35 cellular contexts compared by ENCODE assay signal in genomic region chr4:1027916-1028240, GRCh38. TPM values are rescaled to one million over a fixed set of nuclear protein-coding genes. Genes with fewer than 3 reads are reported as not detected.
DNase-seq lines count a peak whose midpoint lies in the region; ATAC-seq, FAIRE-seq and TF ChIP-seq lines count a peak whose summit lies in the region.
"Had no signal": no experiment of that assay in that cellular context is flagged by ENCODE, and none has a peak within 500 bp of the region (broad histone marks: within the 10 kb centered on the region; RNA-seq: fewer than 3 reads in every experiment).

No MANE protein-coding gene starts in this region.

- H3K79me1 ChIP-seq in mesenchymal stem cell (replicated peaks; ENCODE audit: low read length, poor library complexity, severe bottlenecking): no peaks in the 10 kb centered on the region

- no peak overlapping the region for H3K4ac ChIP-seq in mesenchymal stem cell (ENCODE audit: low read depth in 1 of 2, low read length in 2 of 2)

- H2BK5ac ChIP-seq in mesenchymal stem cell (ENCODE audit: low read depth, low read length, poor library complexity, severe bottlenecking): no peak overlapping the region

- no peak overlapping the region for H3K23ac ChIP-seq in mesenchymal stem cell (ENCODE audit: low read length in 2 of 2)

- 44% methylated on average over 9 of the region's 9 CpGs for WGBS in K562 (ENCODE audit: insufficient coverage, low coverage, missing lambda C conversion rate)
- 64% methylated on average over 9 of the region's 9 CpGs for WGBS in mesenchymal stem cell

- in situ Hi-C loops in K562 (cut with MboI): no loop called here

- H3K4me2 ChIP-seq in K562 (ENCODE audit: insufficient read depth, low read length) (no peak overlapping the region), mesenchymal stem cell (ENCODE audit: low read length, poor library complexity, severe bottlenecking) (no peak overlapping the region)

- CTCF ChIA-PET in K562 (lab: Yijun Ruan, JAX; ENCODE audit: low intra/inter-chr PET ratio): no interaction called here

- H3K27me3 ChIP-seq in K562 (ENCODE audit: control insufficient read depth in 2 of 2, insufficient read depth in 2 of 2, low read length in 2 of 2) (0 out of 5 replicates have a peak, but pooled peaks cover 0 to 3% of the 10 kb centered on the region in 2 experiments), mesenchymal stem cell (ENCODE audit: control insufficient read depth in 1 of 2, insufficient read depth in 1 of 2, low read length in 2 of 2) (peaks cover 0 to 40% of the 10 kb centered on the region in 2 experiments)

- H3K27ac ChIP-seq in K562 (ENCODE audit: extremely low read depth, low read depth, low read length) (no peak overlapping the region), mesenchymal stem cell (ENCODE audit: low read length, poor library complexity, severe bottlenecking) (no peak overlapping the region)
- H3K27ac ChIP-seq: coronary artery, HL-60, left ventricle myocardium inferior, thoracic aorta, uterus had no signal

- H3K14ac ChIP-seq in mesenchymal stem cell (ENCODE audit: low read length in 2 of 2): no peak overlapping the region

- peaks cover 26% of the 10 kb centered on the region; the same call in 2 of the 3 replicates for H3K36me3 ChIP-seq in K562 (ENCODE audit: control insufficient read depth, insufficient read depth, low read length)
- H3K36me3 ChIP-seq in mesenchymal stem cell (ENCODE audit: control insufficient read depth in 1 of 2, insufficient read depth in 2 of 2, low read depth in 1 of 2, low read length in 2 of 2): peaks cover 20 to 40% of the 10 kb centered on the region in 2 experiments
- H3K36me3 ChIP-seq: uterus had no signal

- H4K8ac ChIP-seq in mesenchymal stem cell (ENCODE audit: low read length): no peak overlapping the region

- H4K20me1 ChIP-seq in K562 (replicated peaks; ENCODE audit: control insufficient read depth, insufficient read depth, low read length): no peaks in the 10 kb centered on the region

- TF ChIP-seq RAD21 in K562 (CRISPR knock-in tag; conservative IDR thresholded peaks at IDR 0.05 in 1 of 2, IDR thresholded peaks at IDR 0.05 in 1 of 2): no peak

- H3K9me3 ChIP-seq in K562 (replicated peaks; ENCODE audit: control insufficient read depth, insufficient read depth, low read depth, low read length) (no peaks in the 10 kb centered on the region; the same call in 1 of the 2 replicates), mesenchymal stem cell (ENCODE audit: control insufficient read depth, low read length) (no peaks in the 10 kb centered on the region)
- H3K9me3 ChIP-seq: left ventricle myocardium inferior, thoracic aorta, uterus had no signal

- H4K91ac ChIP-seq in mesenchymal stem cell (ENCODE audit: low read length): peak overlapping the region; percentile 62

- no TSS peak for BruUV-seq in K562 (replicated peaks; lab: Mats Ljungman, UMichigan)

- no peak overlapping the region for H2AK5ac ChIP-seq in mesenchymal stem cell (ENCODE audit: low read length, severe bottlenecking)

- ATAC-seq in K562 (peak; percentile 37), HG03378 (IDR thresholded peaks at IDR 0.05; ENCODE audit: unreplicated experiment) (no peak)
- ATAC-seq: activated CD4-positive, CD25-positive, alpha-beta regulatory T cell treated with anti-CD3 and anti-CD28 coated beads, Interleukin-2, amount 50 U/mL, for 24 hours; activated T-cell treated with anti-CD3 and anti-CD28 coated beads, Interleukin-2, amount 50 U/mL, for 72 hours; right cardiac atrium; Right ventricle myocardium inferior; SK-N-SH treated with all-trans-retinoic acid at 6 μM for 48 hours; T-helper 17 cell had no signal

- H3K9ac ChIP-seq in K562 (ENCODE audit: insufficient read depth in 1 of 2, low read depth in 2 of 2, low read length in 2 of 2) (peak overlapping the region in 1 of 2 experiments; percentile 70; a peak in 2 of 4 replicates), mesenchymal stem cell (ENCODE audit: low read length) (no peak overlapping the region)

- no peaks in the 10 kb centered on the region for H3K79me2 ChIP-seq in K562 (ENCODE audit: control insufficient read depth, insufficient read depth, low read length)

- no peaks in the 10 kb centered on the region for H3K9me1 ChIP-seq in K562 (ENCODE audit: control insufficient read depth, insufficient read depth, low read length)

- no peak; the same call in 1 of the 2 replicates for TF ChIP-seq POLR2A in K562 (conservative IDR thresholded peaks at IDR 0.05)

- H3K4me3 ChIP-seq in K562 (no peak overlapping the region), mesenchymal stem cell (ENCODE audit: insufficient read depth in 1 of 2, low read depth in 1 of 2, low read length in 2 of 2) (no peak overlapping the region)
- H3K4me3 ChIP-seq: coronary artery, left ventricle myocardium inferior, thoracic aorta, uterus had no signal

- no peak overlapping the region for H2BK120ac ChIP-seq in mesenchymal stem cell (ENCODE audit: low read depth, low read length)

- H3K4me1 ChIP-seq in K562 (replicated peaks in 1 of 2; ENCODE audit: control insufficient read depth in 2 of 2, insufficient read depth in 2 of 2, low read length in 2 of 2) (peaks cover 3 to 70% of the 10 kb centered on the region in 2 experiments; a peak in 4 of 5 replicates), mesenchymal stem cell (ENCODE audit: control insufficient read depth, insufficient read depth, low read depth, low read length) (peaks cover 34% of the 10 kb centered on the region)
- H3K4me1 ChIP-seq: uterus had no signal

- no peak for TF ChIP-seq EP300 in K562 (IDR thresholded peaks at IDR 0.05; ENCODE audit: low read length)

- intact Hi-C loops in K562 (cut with micrococcal nuclease): no loop called here

- TF ChIP-seq CTCF in K562 (IDR thresholded peaks at IDR 0.05 in 2 of 3, conservative IDR thresholded peaks at IDR 0.05 in 1 of 3; ENCODE audit: insufficient read depth in 2 of 3, low read depth in 1 of 3, low read length in 3 of 3): no peak

- FAIRE-seq in K562 (lab: Jason Lieb, UNC): peak; percentile 29
- FAIRE-seq: GM19239, TTC549 had no signal

- H2AFZ ChIP-seq in K562 (ENCODE audit: low read depth, low read length) (no peak overlapping the region), mesenchymal stem cell (ENCODE audit: low read depth, low read length) (no peak overlapping the region)

- DNase-seq in HK-2 (ENCODE audit: unreplicated experiment): peak; percentile 43
- peak in 2 of 4 experiments; percentile 46 to 47 for DNase-seq in K562 (ENCODE audit: extremely low read depth in 1 of 4, low spot score in 3 of 4)
- DNase-seq in mesenchymal stem cell: peak; percentile 14
- DNase-seq in C1 segment of cervical spinal cord (lab: John Stamatoyannopoulos, UW): no peak
- no peak for DNase-seq in NCI-H2107 (lab: John Stamatoyannopoulos, UW)
- DNase-seq: activated CD4-positive, alpha-beta T cell treated with anti-CD3 and anti-CD28 coated beads, Interleukin-2, amount 50 U/mL, for 4 hours; activated naive CD4-positive, alpha-beta T cell; activated T-cell treated with anti-CD3 and anti-CD28 coated beads, Interleukin-2, amount 50 U/mL, for 72 hours; caudate nucleus; DMS 273 treated with DMSO at 0.1 percent for 48 hours; EL; glutamatergic neuron; GOT3; Kasumi-1; left ventricle myocardium inferior; NCI-H1436; NCI-H2081 treated with DMSO at 0.1 percent for 48 hours; NCI-H226; NCI-H526 treated with DMSO at 0.1 percent for 48 hours; NK-92 treated with Interleukin-12 subunit alpha and Interleukin-12 subunit beta, amount 100 ng/mL, for 24 hours; posterior cingulate gyrus; right cardiac atrium; stimulated activated CD4-positive, alpha-beta T cell treated with anti-CD3 and anti-CD28 coated beads, Interleukin-1b, Interleukin-23, amount 100 ng/mL, for 48 hours; T-helper 17 cell; uterus had no signal

- H3K18ac ChIP-seq in mesenchymal stem cell (ENCODE audit: low read depth in 1 of 2, low read length in 2 of 2): peak overlapping the region; percentile 17 to 48

- peak overlapping the region; percentile 33 for H2BK15ac ChIP-seq in mesenchymal stem cell (ENCODE audit: low read depth, poor library complexity, severe bottlenecking)

- POLR2A ChIA-PET in K562 (lab: Yijun Ruan, JAX): interaction anchor here (0.6 to 1.4 kb wide), 3 partner anchors 13 to 554 kb away, joined by 3 to 4 read pairs (median 3); no protein-coding TSS in a partner anchor

- H2BK12ac ChIP-seq in mesenchymal stem cell (ENCODE audit: low read length in 2 of 2): peak overlapping the region in 1 of 2 experiments; percentile 60

RNA-seq across cellular contexts. Expression of gene FGFRL1, which starts 16.5 kb away (rescaled TPM):
- total RNA-seq in K562 (2011; cell fraction: chromatin; rRNA removed; ENCODE audit: low replicate concordance): 24.3 and 107 TPM in 2 replicates
- total RNA-seq in K562 (2011; cell fraction: nucleolus; rRNA removed): 71.6 and 76.2 TPM in 2 replicates
- 78.9 and 124 TPM in 2 replicates for total RNA-seq in K562 (2011; cell fraction: nucleoplasm; rRNA removed)
- total RNA-seq in K562 (2014; rRNA removed) (21.6 and 30.7 TPM in 2 replicates), K562 (2014; rRNA removed; fragmentation: Illumina TruSeq; extraction: Trizol) (5.3 and 7.1 TPM in 2 replicates), K562 (2015; rRNA removed; fragmentation: Illumina TruSeq; extraction: Trizol) (10.4 and 11.4 TPM in 2 replicates), K562 (2021) (45.6 and 49.9 TPM in 2 replicates)
- polyA plus RNA-seq in K562 (2011; rRNA removed) (14.6 and 18.3 TPM in 2 replicates), K562 (2014; fragmentation: Illumina TruSeq; extraction: Trizol) (17.1 and 25.2 TPM in 2 replicates), K562 (2014; fragmentation: Nextera tagmentation; extraction: Ambion mirVana) (under 1 TPM; 0.34 to 0.53 TPM), K562 (2014; rRNA removed) (15.1 and 15.6 TPM in 2 replicates)
- polyA plus RNA-seq in K562 (2011; cell fraction: cytosol; rRNA removed): 39.0 and 72.2 TPM in 2 replicates
- 55.9 and 72.5 TPM in 2 replicates for polyA plus RNA-seq in K562 (2011; cell fraction: nucleus; rRNA removed)
- polyA plus RNA-seq in K562 (2012): 28.5 and 35.1 TPM in 2 replicates
- 73.8 and 144 TPM in 2 replicates for polyA minus RNA-seq in K562 (2011; rRNA and poly(A)+ RNA removed)
- 42.8 and 52.2 TPM in 2 replicates for polyA minus RNA-seq in K562 (2011; cell fraction: cytosol; rRNA and poly(A)+ RNA removed)
- 20.8 and 21.0 TPM in 2 replicates for polyA minus RNA-seq in K562 (2011; cell fraction: nucleus; rRNA and poly(A)+ RNA removed)
- polyA plus RNA-seq in mesenchymal stem cell (2013, experiment 1 of 2): 23.4 TPM
- 23.1 TPM for polyA plus RNA-seq in mesenchymal stem cell (2013, experiment 2 of 2)

RNA-seq across cellular contexts. Expression of gene SLC26A1, which starts 34.7 kb away (rescaled TPM):
- 5.5 and 11.7 TPM in 2 replicates for total RNA-seq in K562 (2011; cell fraction: chromatin; rRNA removed; ENCODE audit: low replicate concordance)
- 8.4 and 9.3 TPM in 2 replicates for total RNA-seq in K562 (2011; cell fraction: nucleolus; rRNA removed)
- 4.1 and 4.2 TPM in 2 replicates for total RNA-seq in K562 (2011; cell fraction: nucleoplasm; rRNA removed)
- total RNA-seq in K562 (2014; rRNA removed): 1.6 TPM in 2 replicates
- total RNA-seq in K562 (2014; rRNA removed; fragmentation: Illumina TruSeq; extraction: Trizol): 0.40 and 0.96 TPM in 2 replicates
- 1.8 and 2.2 TPM in 2 replicates for total RNA-seq in K562 (2015; rRNA removed; fragmentation: Illumina TruSeq; extraction: Trizol)
- 3.1 and 4.2 TPM in 2 replicates for total RNA-seq in K562 (2021)
- polyA plus RNA-seq in K562 (2011; rRNA removed): 0.95 and 2.0 TPM in 2 replicates
- polyA plus RNA-seq in K562 (2011; cell fraction: cytosol; rRNA removed): 1.0 and 2.7 TPM in 2 replicates
- 9.1 and 12.1 TPM in 2 replicates for polyA plus RNA-seq in K562 (2011; cell fraction: nucleus; rRNA removed)
- 4.4 and 8.2 TPM in 2 replicates for polyA plus RNA-seq in K562 (2012)
- polyA plus RNA-seq in K562 (2014; fragmentation: Illumina TruSeq; extraction: Trizol): 0.56 and 0.69 TPM in 2 replicates
- polyA plus RNA-seq in K562 (2014; fragmentation: Nextera tagmentation; extraction: Ambion mirVana): under 1 TPM; 0.11 to 0.24 TPM
- 1.4 and 2.1 TPM in 2 replicates for polyA plus RNA-seq in K562 (2014; rRNA removed)
- 0.51 and 0.74 TPM in 2 replicates for polyA minus RNA-seq in K562 (2011; rRNA and poly(A)+ RNA removed)
- polyA minus RNA-seq in K562 (2011; cell fraction: cytosol; rRNA and poly(A)+ RNA removed): 1.7 TPM in 2 replicates
- 3.9 and 6.3 TPM in 2 replicates for polyA minus RNA-seq in K562 (2011; cell fraction: nucleus; rRNA and poly(A)+ RNA removed)
- 0.15 TPM for polyA plus RNA-seq in mesenchymal stem cell (2013, experiment 1 of 2)
- polyA plus RNA-seq in mesenchymal stem cell (2013, experiment 2 of 2): 0.26 TPM
- total RNA-seq: activated T-cell treated with anti-CD3 and anti-CD28 coated beads, Interleukin-2, amount 50 U/mL, for 72 hours; left ventricle myocardium inferior; Right ventricle myocardium inferior; thoracic aorta had no signal
- polyA plus RNA-seq: BJ had no signal

RNA-seq across cellular contexts. Expression of gene IDUA, which starts 41.0 kb away (rescaled TPM):
- total RNA-seq in K562 (2011; cell fraction: chromatin; rRNA removed; ENCODE audit: low replicate concordance): 7.8 and 35.6 TPM in 2 replicates
- total RNA-seq in K562 (2011; cell fraction: nucleolus; rRNA removed): 35.8 and 36.4 TPM in 2 replicates
- 12.5 and 18.8 TPM in 2 replicates for total RNA-seq in K562 (2011; cell fraction: nucleoplasm; rRNA removed)
- total RNA-seq in K562 (2014; rRNA removed) (9.9 and 10.1 TPM in 2 replicates), K562 (2014; rRNA removed; fragmentation: Illumina TruSeq; extraction: Trizol) (0.26 and 0.69 TPM in 2 replicates), K562 (2015; rRNA removed; fragmentation: Illumina TruSeq; extraction: Trizol) (3.1 and 4.8 TPM in 2 replicates), K562 (2021) (13.6 and 16.1 TPM in 2 replicates)
- polyA plus RNA-seq in K562 (2011; rRNA removed) (1.2 and 2.2 TPM in 2 replicates), K562 (2014; fragmentation: Illumina TruSeq; extraction: Trizol) (0.30 and 1.2 TPM in 2 replicates), K562 (2014; fragmentation: Nextera tagmentation; extraction: Ambion mirVana) (under 1 TPM; 0.04 to 0.13 TPM), K562 (2014; rRNA removed) (11.2 and 14.1 TPM in 2 replicates)
- 0.90 and 2.8 TPM in 2 replicates for polyA plus RNA-seq in K562 (2011; cell fraction: cytosol; rRNA removed)
- 34.5 and 72.8 TPM in 2 replicates for polyA plus RNA-seq in K562 (2011; cell fraction: nucleus; rRNA removed)
- 9.8 and 26.2 TPM in 2 replicates for polyA plus RNA-seq in K562 (2012)
- polyA minus RNA-seq in K562 (2011; rRNA and poly(A)+ RNA removed): 0.36 and 0.70 TPM in 2 replicates
- polyA minus RNA-seq in K562 (2011; cell fraction: cytosol; rRNA and poly(A)+ RNA removed): 7.3 and 13.7 TPM in 2 replicates
- polyA minus RNA-seq in K562 (2011; cell fraction: nucleus; rRNA and poly(A)+ RNA removed): 10.0 and 12.1 TPM in 2 replicates
- 14.5 TPM for polyA plus RNA-seq in mesenchymal stem cell (2013, experiment 1 of 2)
- polyA plus RNA-seq in mesenchymal stem cell (2013, experiment 2 of 2): 13.8 TPM

RNA-seq across cellular contexts. Expression of gene DGKQ, which starts 54.5 kb away (rescaled TPM):
- total RNA-seq in K562 (2011; cell fraction: chromatin; rRNA removed; ENCODE audit: low replicate concordance): 27.1 and 96.1 TPM in 2 replicates
- total RNA-seq in K562 (2011; cell fraction: nucleolus; rRNA removed): 70.2 and 86.6 TPM in 2 replicates
- 28.7 and 35.0 TPM in 2 replicates for total RNA-seq in K562 (2011; cell fraction: nucleoplasm; rRNA removed)
- total RNA-seq in K562 (2014; rRNA removed) (17.0 and 19.1 TPM in 2 replicates), K562 (2014; rRNA removed; fragmentation: Illumina TruSeq; extraction: Trizol) (1.2 and 1.7 TPM in 2 replicates), K562 (2015; rRNA removed; fragmentation: Illumina TruSeq; extraction: Trizol) (6.1 and 6.3 TPM in 2 replicates), K562 (2021) (18.4 and 22.0 TPM in 2 replicates)
- polyA plus RNA-seq in K562 (2011; rRNA removed) (5.6 and 6.8 TPM in 2 replicates), K562 (2014; fragmentation: Illumina TruSeq; extraction: Trizol) (2.6 and 7.3 TPM in 2 replicates), K562 (2014; fragmentation: Nextera tagmentation; extraction: Ambion mirVana) (under 1 TPM; 0.17 to 0.27 TPM), K562 (2014; rRNA removed) (15.3 and 15.7 TPM in 2 replicates)
- 5.6 and 16.4 TPM in 2 replicates for polyA plus RNA-seq in K562 (2011; cell fraction: cytosol; rRNA removed)
- polyA plus RNA-seq in K562 (2011; cell fraction: nucleus; rRNA removed): 86.6 and 144 TPM in 2 replicates
- polyA plus RNA-seq in K562 (2012): 13.1 and 23.6 TPM in 2 replicates
- polyA minus RNA-seq in K562 (2011; rRNA and poly(A)+ RNA removed): 1.9 and 2.5 TPM in 2 replicates
- polyA minus RNA-seq in K562 (2011; cell fraction: cytosol; rRNA and poly(A)+ RNA removed): 5.5 and 7.7 TPM in 2 replicates
- polyA minus RNA-seq in K562 (2011; cell fraction: nucleus; rRNA and poly(A)+ RNA removed): 17.1 and 17.2 TPM in 2 replicates
- 5.2 TPM for polyA plus RNA-seq in mesenchymal stem cell (2013, experiment 1 of 2)
- polyA plus RNA-seq in mesenchymal stem cell (2013, experiment 2 of 2): 5.1 TPM

Comparison
In these comparisons a context has a peak if more than half of its experiments do, and no peak if none do; other contexts are left out.
1. DNase-seq: peak in HK-2 (single experiment) and mesenchymal stem cell (single experiment); none in C1 segment of cervical spinal cord (0 of 14) and NCI-H2107 (single experiment).